ENCODE assay signal across 1 cellular context in the genomic region with DNA sequence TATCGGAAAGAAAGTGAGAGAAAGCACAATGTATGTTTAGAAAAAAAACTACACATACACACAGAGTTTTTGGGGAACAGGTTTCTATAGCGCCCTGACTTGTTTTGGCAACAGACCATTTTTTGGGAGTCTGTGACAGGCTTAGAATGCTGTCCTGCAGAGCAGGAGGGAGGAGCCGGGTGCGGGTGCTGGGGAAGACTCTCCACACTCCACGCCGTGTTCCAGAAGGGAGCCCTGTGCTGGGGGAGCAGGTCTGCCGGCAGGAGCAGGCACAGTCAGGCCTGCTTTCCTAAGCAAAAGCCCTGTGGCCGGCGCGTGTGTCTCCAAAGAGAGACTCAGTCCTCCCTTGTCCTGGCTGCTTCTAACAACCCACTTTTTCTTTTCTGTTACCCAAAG.
TF ChIP-seq lines count a peak whose summit lies in the region.

No MANE protein-coding gene starts in this region.

TF ChIP-seq in IMR-90, 13 proteins besides CTCF, POLR2A, EP300 and RAD21:
- no peak for TF ChIP-seq SMC3 (IDR thresholded peaks at IDR 0.05; ENCODE audit: low read depth, low read length)
- TF ChIP-seq RCOR1 (IDR thresholded peaks at IDR 0.05; ENCODE audit: insufficient replicate concordance, low read length) = no peak
- TF ChIP-seq CHD1 (IDR thresholded peaks at IDR 0.05; ENCODE audit: low read depth, low read length) = no peak
- TF ChIP-seq, protein P1, sequence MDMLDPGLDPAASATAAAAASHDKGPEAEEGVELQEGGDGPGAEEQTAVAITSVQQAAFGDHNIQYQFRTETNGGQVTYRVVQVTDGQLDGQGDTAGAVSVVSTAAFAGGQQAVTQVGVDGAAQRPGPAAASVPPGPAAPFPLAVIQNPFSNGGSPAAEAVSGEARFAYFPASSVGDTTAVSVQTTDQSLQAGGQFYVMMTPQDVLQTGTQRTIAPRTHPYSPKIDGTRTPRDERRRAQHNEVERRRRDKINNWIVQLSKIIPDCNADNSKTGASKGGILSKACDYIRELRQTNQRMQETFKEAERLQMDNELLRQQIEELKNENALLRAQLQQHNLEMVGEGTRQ (IDR thresholded peaks at IDR 0.05; ENCODE audit: low read depth, low read length) = no peak
- TF ChIP-seq BHLHE40 (IDR thresholded peaks at IDR 0.05; ENCODE audit: low read depth, low read length) = no peak
- no peak for TF ChIP-seq MAFK (IDR thresholded peaks at IDR 0.05; ENCODE audit: low read depth, low read length)
- no peak for TF ChIP-seq CEBPB (IDR thresholded peaks at IDR 0.05; ENCODE audit: low read depth, low read length)
- TF ChIP-seq FOS (IDR thresholded peaks at IDR 0.05; ENCODE audit: low read depth, low read length) = no peak
- TF ChIP-seq MAZ (IDR thresholded peaks at IDR 0.05; ENCODE audit: borderline replicate concordance, low read depth, low read length) = no peak
- no peak for TF ChIP-seq MXI1 (IDR thresholded peaks at IDR 0.05; ENCODE audit: borderline replicate concordance, low read depth, low read length)
- TF ChIP-seq NFE2L2 (IDR thresholded peaks at IDR 0.05; ENCODE audit: low read depth, low read length) = no peak
- no peak for TF ChIP-seq RFX5 (IDR thresholded peaks at IDR 0.05; ENCODE audit: low read depth, low read length)
- TF ChIP-seq, protein P2, sequence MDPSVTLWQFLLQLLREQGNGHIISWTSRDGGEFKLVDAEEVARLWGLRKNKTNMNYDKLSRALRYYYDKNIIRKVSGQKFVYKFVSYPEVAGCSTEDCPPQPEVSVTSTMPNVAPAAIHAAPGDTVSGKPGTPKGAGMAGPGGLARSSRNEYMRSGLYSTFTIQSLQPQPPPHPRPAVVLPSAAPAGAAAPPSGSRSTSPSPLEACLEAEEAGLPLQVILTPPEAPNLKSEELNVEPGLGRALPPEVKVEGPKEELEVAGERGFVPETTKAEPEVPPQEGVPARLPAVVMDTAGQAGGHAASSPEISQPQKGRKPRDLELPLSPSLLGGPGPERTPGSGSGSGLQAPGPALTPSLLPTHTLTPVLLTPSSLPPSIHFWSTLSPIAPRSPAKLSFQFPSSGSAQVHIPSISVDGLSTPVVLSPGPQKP (IDR thresholded peaks at IDR 0.05; ENCODE audit: borderline replicate concordance, low read depth, low read length) = no peak
